Comparison of ENCODE assay signal across 8 cellular contexts in genomic region chr1:32872189-32872898, GRCh38. TPM values are rescaled to one million over a fixed set of nuclear protein-coding genes. Genes with fewer than 3 reads are reported as not detected.
DNase-seq lines count a peak whose midpoint lies in the region; ATAC-seq, FAIRE-seq and TF ChIP-seq lines count a peak whose summit lies in the region.

No MANE protein-coding gene starts in this region.

- no peaks in the 10 kb centered on the region for H3K79me2 ChIP-seq in endothelial cell of umbilical vein (ENCODE audit: control insufficient read depth, insufficient read depth, low read length)

- dilution Hi-C loops in endothelial cell of umbilical vein (cut with MboI; ENCODE audit: extremely low pct_ligation_motif_present, low sequenced_read_pairs) = no loop called here

- peak overlapping the region in 5 of 11 experiments; percentile 31 to 55 (median 39); a peak in 7 of 22 replicates for H3K27ac ChIP-seq in BLaER1 treated with 17β-estradiol and CSF1 and Interleukin-3, amounts not matched to agents 10 nM and 100 nM
- no peak overlapping the region for H3K27ac ChIP-seq in endothelial cell of umbilical vein (ENCODE audit: insufficient read depth, low read depth, low read length)

- no peaks in the 10 kb centered on the region for H3K9me1 ChIP-seq in endothelial cell of umbilical vein (replicated peaks; ENCODE audit: control insufficient read depth, extremely low read depth, insufficient read depth, low read length)

- FAIRE-seq in endothelial cell of umbilical vein (lab: Jason Lieb, UNC) = peak; percentile 89

- peak overlapping the region; percentile 47 to 95 (median 83); a peak in 20 of 22 replicates for H3K4me2 ChIP-seq in BLaER1 treated with 17β-estradiol and CSF1 and Interleukin-3, amounts not matched to agents 10 nM and 100 nM
- H3K4me2 ChIP-seq in endothelial cell of umbilical vein (ENCODE audit: insufficient read depth, low read length) = no peak overlapping the region

- peaks cover 18 to 58% (median 49%) of the 10 kb centered on the region in 10 experiments for H3K4me1 ChIP-seq in BLaER1 treated with 17β-estradiol and CSF1 and Interleukin-3, amounts not matched to agents 10 nM and 100 nM
- H3K4me1 ChIP-seq in endothelial cell of umbilical vein (ENCODE audit: control insufficient read depth, extremely low read depth, insufficient read depth, low read length) = no peaks in the 10 kb centered on the region

- no peaks in the 10 kb centered on the region for H3K9me3 Mint-ChIP-seq in HFFc6

- no peaks in the 10 kb centered on the region for H3K9me3 ChIP-seq in BLaER1 treated with 17β-estradiol and CSF1 and Interleukin-3, amounts not matched to agents 10 nM and 100 nM (replicated peaks in 1 of 11)
- no peaks in the 10 kb centered on the region for H3K9me3 ChIP-seq in endothelial cell of umbilical vein (replicated peaks; ENCODE audit: control insufficient read depth, insufficient read depth, low read length)

- H3K36me3 Mint-ChIP-seq in HFFc6 (ENCODE audit: low read depth) = no peaks in the 10 kb centered on the region

- no TSS peak for BruUV-seq in endothelial cell of umbilical vein (replicated peaks; lab: Mats Ljungman, UMichigan)

- peaks cover 0 to 12% (median 0%) of the 10 kb centered on the region in 11 experiments; a peak in 4 of 22 replicates for H3K36me3 ChIP-seq in BLaER1 treated with 17β-estradiol and CSF1 and Interleukin-3, amounts not matched to agents 10 nM and 100 nM
- no peaks in the 10 kb centered on the region for H3K36me3 ChIP-seq in endothelial cell of umbilical vein (ENCODE audit: control insufficient read depth in 2 of 2, extremely low read depth in 1 of 2, insufficient read depth in 2 of 2, low read length in 2 of 2)

- no peak for TF ChIP-seq POLR2A in endothelial cell of umbilical vein (IDR thresholded peaks at IDR 0.05; ENCODE audit: low read depth, low read length)

- H3K4me1 Mint-ChIP-seq in HFFc6 (ENCODE audit: low read depth) = peaks cover 26% of the 10 kb centered on the region

- H4K20me1 ChIP-seq in BLaER1 treated with 17β-estradiol and CSF1 and Interleukin-3, amounts not matched to agents 10 nM and 100 nM = peaks cover 0 to 46% (median 27%) of the 10 kb centered on the region in 11 experiments; a peak in 18 of 22 replicates
- H4K20me1 ChIP-seq in endothelial cell of umbilical vein (replicated peaks; ENCODE audit: control insufficient read depth, extremely low read depth, insufficient read depth, low read length) = no peaks in the 10 kb centered on the region

- no peak overlapping the region for H2AFZ ChIP-seq in endothelial cell of umbilical vein (ENCODE audit: low read depth, low read length)

- DNase-seq in HFFc6 (no peak), NCI-H82 treated with DMSO at 0.1 percent for 48 hours (lab: John Stamatoyannopoulos, UW; ENCODE audit: unreplicated experiment) (peak; percentile 87), endothelial cell of umbilical vein (ENCODE audit: low read depth, low spot score) (peak; percentile 51), mucosa of gallbladder (ENCODE audit: low spot score) (peak; percentile 65)
- peak; percentile 89 for DNase-seq in activated CD8-positive, alpha-beta memory T cell treated with anti-CD3 and anti-CD28 coated beads for 24 hours
- DNase-seq in stimulated activated CD8-positive, alpha-beta memory T cell treated with anti-CD3 and anti-CD28 coated beads, Interleukin-7, amount 100 ng/mL, for 24 hours (ENCODE audit: low read depth) = peak; percentile 48

- H3K27me3 Mint-ChIP-seq in HFFc6 (ENCODE audit: insufficient read depth) = peaks cover 20% of the 10 kb centered on the region

- POLR2A ChIA-PET in endothelial cell of umbilical vein (lab: Charles Lee) = no interaction called here

- CTCF ChIA-PET in endothelial cell of umbilical vein (lab: Charles Lee) = interaction anchor here (0.7 to 3.3 kb wide), 25 partner anchors 9 to 471 kb away, joined by 3 to 32 read pairs (median 5); no protein-coding TSS in a partner anchor

- intact Hi-C loops in endothelial cell of umbilical vein (cut with micrococcal nuclease) = loop anchor here (1.0 to 2.0 kb wide), 6 partner anchors 44 to 472 kb away; partner anchors contain the start of genes S100PBP and YARS1

- no peak overlapping the region for H3K4me3 Mint-ChIP-seq in HFFc6

- peak overlapping the region in 7 of 10 experiments; percentile 14 to 51 (median 45); a peak in 11 of 20 replicates for H3K4me3 ChIP-seq in BLaER1 treated with 17β-estradiol and CSF1 and Interleukin-3, amounts not matched to agents 10 nM and 100 nM
- no peak overlapping the region for H3K4me3 ChIP-seq in endothelial cell of umbilical vein (replicated peaks in 1 of 3; ENCODE audit: insufficient read depth in 1 of 3, low read depth in 1 of 3, low read length in 3 of 3)

- peaks cover 37 to 54% (median 44%) of the 10 kb centered on the region in 11 experiments for H3K27me3 ChIP-seq in BLaER1 treated with 17β-estradiol and CSF1 and Interleukin-3, amounts not matched to agents 10 nM and 100 nM
- peaks cover 14 to 17% of the 10 kb centered on the region in 2 experiments for H3K27me3 ChIP-seq in endothelial cell of umbilical vein (ENCODE audit: control insufficient read depth in 2 of 2, insufficient read depth in 2 of 2, low read length in 2 of 2)

- no peak for ATAC-seq in GM18519 (IDR thresholded peaks at IDR 0.05; ENCODE audit: low FRiP score, unreplicated experiment)

- H3K27ac Mint-ChIP-seq in HFFc6 = no peak overlapping the region

- H3K9ac ChIP-seq in BLaER1 treated with 17β-estradiol and CSF1 and Interleukin-3, amounts not matched to agents 10 nM and 100 nM = peak overlapping the region in 8 of 11 experiments; percentile 41 to 73 (median 60); a peak in 14 of 22 replicates
- no peak overlapping the region for H3K9ac ChIP-seq in endothelial cell of umbilical vein (replicated peaks; ENCODE audit: extremely low read depth, insufficient read depth, low read length)

- TF ChIP-seq CTCF in HFFc6 (IDR thresholded peaks at IDR 0.05) = peak; percentile 88
- peak; percentile 77 to 83 for TF ChIP-seq CTCF in endothelial cell of umbilical vein (IDR thresholded peaks at IDR 0.05; ENCODE audit: extremely low read depth in 1 of 2, insufficient read depth in 1 of 2, low read depth in 1 of 2, low read length in 2 of 2)

RNA-seq across cellular contexts. Expression of gene FNDC5, which starts 1.6 kb away (rescaled TPM):
- under 1 TPM; 0.28 to 0.90 (median 0.58) TPM for total RNA-seq in HFFc6 (2021; fragmentation: NEBNext Ultra II Directional; extraction: Animal tissue kit (Norgen Biotek cat#: 25700))
- 0.64 TPM in 1 of 2 replicates, not detected in the other for total RNA-seq in endothelial cell of umbilical vein
- polyA plus RNA-seq in endothelial cell of umbilical vein = 0.14 and 0.49 TPM in 2 replicates
- 0.25 and 0.34 TPM in 2 replicates for polyA plus RNA-seq in endothelial cell of umbilical vein (2011; cell fraction: cytosol; rRNA removed)
- polyA plus RNA-seq in endothelial cell of umbilical vein (2011; cell fraction: nucleus; rRNA removed) = 0.09 and 0.66 TPM in 2 replicates
- polyA plus RNA-seq in endothelial cell of umbilical vein (2012) = 0.18 and 0.28 TPM in 2 replicates
- 1.1 TPM in 1 of 2 replicates, not detected in the other for polyA minus RNA-seq in endothelial cell of umbilical vein
- not detected for polyA minus RNA-seq in endothelial cell of umbilical vein (2011; cell fraction: cytosol; rRNA and poly(A)+ RNA removed)
- not detected in 2 replicates for polyA minus RNA-seq in endothelial cell of umbilical vein (2011; cell fraction: nucleus; rRNA and poly(A)+ RNA removed)
- total RNA-seq in mucosa of gallbladder = 8.4 TPM

RNA-seq across cellular contexts. Expression of gene HPCA, which starts 13.9 kb away (rescaled TPM):
- under 1 TPM in 1 of 6 experiments, not detected in 5; 0.23 TPM for total RNA-seq in HFFc6 (2021; fragmentation: NEBNext Ultra II Directional; extraction: Animal tissue kit (Norgen Biotek cat#: 25700))
- not detected in 2 replicates for total RNA-seq in endothelial cell of umbilical vein
- polyA plus RNA-seq in endothelial cell of umbilical vein = not detected in 2 replicates
- 0.04 TPM in 1 of 2 replicates, not detected in the other for polyA plus RNA-seq in endothelial cell of umbilical vein (2011; cell fraction: cytosol; rRNA removed)
- 0.52 TPM in 1 of 2 replicates, not detected in the other for polyA plus RNA-seq in endothelial cell of umbilical vein (2011; cell fraction: nucleus; rRNA removed)
- not detected in 2 replicates for polyA plus RNA-seq in endothelial cell of umbilical vein (2012)
- polyA minus RNA-seq in endothelial cell of umbilical vein = not detected in 2 replicates
- not detected for polyA minus RNA-seq in endothelial cell of umbilical vein (2011; cell fraction: cytosol; rRNA and poly(A)+ RNA removed)
- not detected in 2 replicates for polyA minus RNA-seq in endothelial cell of umbilical vein (2011; cell fraction: nucleus; rRNA and poly(A)+ RNA removed)
- total RNA-seq in mucosa of gallbladder = 1.8 TPM

RNA-seq across cellular contexts. Expression of gene TMEM54, which starts 28.8 kb away (rescaled TPM):
- 10 to 100 TPM; 23.4 to 31.4 (median 25.8) TPM for total RNA-seq in HFFc6 (2021; fragmentation: NEBNext Ultra II Directional; extraction: Animal tissue kit (Norgen Biotek cat#: 25700))
- total RNA-seq in endothelial cell of umbilical vein (14.8 and 23.6 TPM in 2 replicates), mucosa of gallbladder (372 TPM)
- 77.2 and 89.7 TPM in 2 replicates for polyA plus RNA-seq in endothelial cell of umbilical vein
- 46.0 and 59.0 TPM in 2 replicates for polyA plus RNA-seq in endothelial cell of umbilical vein (2011; cell fraction: cytosol; rRNA removed)
- polyA plus RNA-seq in endothelial cell of umbilical vein (2011; cell fraction: nucleus; rRNA removed) = 13.8 and 15.0 TPM in 2 replicates
- polyA plus RNA-seq in endothelial cell of umbilical vein (2012) = 69.8 and 78.5 TPM in 2 replicates
- polyA minus RNA-seq in endothelial cell of umbilical vein = 15.7 and 35.0 TPM in 2 replicates
- 7.7 TPM for polyA minus RNA-seq in endothelial cell of umbilical vein (2011; cell fraction: cytosol; rRNA and poly(A)+ RNA removed)
- polyA minus RNA-seq in endothelial cell of umbilical vein (2011; cell fraction: nucleus; rRNA and poly(A)+ RNA removed) = 3.2 and 3.3 TPM in 2 replicates

RNA-seq across cellular contexts. Expression of gene S100PBP, which starts 54.9 kb away (rescaled TPM):
- 10 to 100 TPM; 20.0 to 24.9 (median 21.6) TPM for total RNA-seq in HFFc6 (2021; fragmentation: NEBNext Ultra II Directional; extraction: Animal tissue kit (Norgen Biotek cat#: 25700))
- total RNA-seq in endothelial cell of umbilical vein (36.9 and 38.6 TPM in 2 replicates), mucosa of gallbladder (26.9 TPM)
- polyA plus RNA-seq in endothelial cell of umbilical vein = 15.4 and 16.4 TPM in 2 replicates
- 12.7 and 13.9 TPM in 2 replicates for polyA plus RNA-seq in endothelial cell of umbilical vein (2011; cell fraction: cytosol; rRNA removed)
- 49.7 and 54.6 TPM in 2 replicates for polyA plus RNA-seq in endothelial cell of umbilical vein (2011; cell fraction: nucleus; rRNA removed)
- 16.8 and 17.3 TPM in 2 replicates for polyA plus RNA-seq in endothelial cell of umbilical vein (2012)
- polyA minus RNA-seq in endothelial cell of umbilical vein = 26.2 and 34.7 TPM in 2 replicates
- polyA minus RNA-seq in endothelial cell of umbilical vein (2011; cell fraction: cytosol; rRNA and poly(A)+ RNA removed) = 12.7 TPM
- polyA minus RNA-seq in endothelial cell of umbilical vein (2011; cell fraction: nucleus; rRNA and poly(A)+ RNA removed) = 27.5 and 47.7 TPM in 2 replicates

RNA-seq across cellular contexts. Expression of gene YARS1, which starts 55.2 kb away (rescaled TPM):
- 100 to 1,000 TPM in 4 of 6 experiments, 10 to 100 TPM in 2; 92.5 to 122 (median 107) TPM for total RNA-seq in HFFc6 (2021; fragmentation: NEBNext Ultra II Directional; extraction: Animal tissue kit (Norgen Biotek cat#: 25700))
- total RNA-seq in endothelial cell of umbilical vein (130 and 144 TPM in 2 replicates), mucosa of gallbladder (28.5 TPM)
- 31.5 and 38.2 TPM in 2 replicates for polyA plus RNA-seq in endothelial cell of umbilical vein
- 49.4 and 50.9 TPM in 2 replicates for polyA plus RNA-seq in endothelial cell of umbilical vein (2011; cell fraction: cytosol; rRNA removed)
- polyA plus RNA-seq in endothelial cell of umbilical vein (2011; cell fraction: nucleus; rRNA removed) = 102 and 121 TPM in 2 replicates
- 77.2 and 108 TPM in 2 replicates for polyA plus RNA-seq in endothelial cell of umbilical vein (2012)
- 72.1 and 73.4 TPM in 2 replicates for polyA minus RNA-seq in endothelial cell of umbilical vein
- 79.1 TPM for polyA minus RNA-seq in endothelial cell of umbilical vein (2011; cell fraction: cytosol; rRNA and poly(A)+ RNA removed)
- 41.4 and 54.8 TPM in 2 replicates for polyA minus RNA-seq in endothelial cell of umbilical vein (2011; cell fraction: nucleus; rRNA and poly(A)+ RNA removed)

Comparison
In these comparisons a context has a peak if more than half of its experiments do, and no peak if none do; other contexts are left out.
1. H3K4me3 ChIP-seq: peak in BLaER1 treated with 17β-estradiol and CSF1 and Interleukin-3, amounts not matched to agents 10 nM and 100 nM (7 of 10); none in endothelial cell of umbilical vein (0 of 3).
2. RNA of gene TMEM54, which starts 28.8 kb away (total RNA-seq): 372 TPM in mucosa of gallbladder (single experiment); 23.4 to 31.4 TPM in HFFc6 and 14.8 to 23.6 TPM in endothelial cell of umbilical vein; every median in the first group is over 10 times any median in the second.